Comparison of ENCODE assay signal across 27 cellular contexts in genomic region chr13:92826197-92826596, GRCh38.
DNase-seq lines count a peak whose midpoint lies in the region; ATAC-seq, FAIRE-seq and TF ChIP-seq lines count a peak whose summit lies in the region.
"Had no signal": no experiment of that assay in that cellular context is flagged by ENCODE, and none has a peak within 500 bp of the region (broad histone marks: within the 10 kb centered on the region; RNA-seq: fewer than 3 reads in every experiment).

No MANE protein-coding gene starts in this region.

- WGBS in body of pancreas, 2 donors = 15 to 20% methylated on average over 3 of the region's 3 CpGs
- WGBS in pancreas, 2 donors = 16 to 19% methylated on average over 3 of the region's 3 CpGs

- H3K4me3 ChIP-seq in body of pancreas = no peak overlapping the region
- no peak overlapping the region for H3K4me3 ChIP-seq in pancreas
- H3K4me3 ChIP-seq: A549; BLaER1 treated with 17β-estradiol and CSF1 and Interleukin-3, amounts not matched to agents 10 nM and 100 nM; GM12878; GM23248 had no signal

- no peak for FAIRE-seq in pancreas (lab: Jason Lieb, UNC)
- FAIRE-seq in RCC 7860 (lab: Jason Lieb, UNC) = no peak
- FAIRE-seq: A549, D721Med, GM12878, GM19239, H1 had no signal

- H3K27ac ChIP-seq in body of pancreas (peak overlapping the region in 2 of 4 donors; percentile 9 to 23), pancreas (no peak overlapping the region)
- H3K27ac ChIP-seq: A549; BLaER1 treated with 17β-estradiol and CSF1 and Interleukin-3, amounts not matched to agents 10 nM and 100 nM; GM23248 had no signal

- H3K4me1 ChIP-seq in body of pancreas (peaks cover 29% of the 10 kb centered on the region), pancreas (peaks cover 0 to 35% (median 17%) of the 10 kb centered on the region in 3 donors)
- H3K4me1 ChIP-seq: A549, BE2C had no signal

- H3K9me3 ChIP-seq in body of pancreas (no peaks in the 10 kb centered on the region), pancreas (no peaks in the 10 kb centered on the region)
- H3K9me3 ChIP-seq: A549; BE2C; BLaER1 treated with 17β-estradiol and CSF1 and Interleukin-3, amounts not matched to agents 10 nM and 100 nM had no signal

- no peak overlapping the region for H3K4me3 Mint-ChIP-seq in activated T-cell treated with anti-CD3 and anti-CD28 coated beads, Interleukin-2, amount 50 U/mL, for 24 hours
- H3K4me3 Mint-ChIP-seq: CD14-positive monocyte; CD4-positive, alpha-beta T cell; CD8-positive, alpha-beta memory T cell had no signal

- ATAC-seq in body of pancreas = peak; percentile 69
- peak; percentile 52 to 81 (median 71) for ATAC-seq in pancreas
- ATAC-seq: A549, GM12878 had no signal

- intact Hi-C loops in body of pancreas (cut with DNase I) = no loop called here
- intact Hi-C loops in pancreas (cut with DNase I) = no loop called here

- no peaks in the 10 kb centered on the region for H3K27me3 Mint-ChIP-seq in activated T-cell treated with anti-CD3 and anti-CD28 coated beads, Interleukin-2, amount 50 U/mL, for 24 hours
- H3K27me3 Mint-ChIP-seq: CD4-positive, alpha-beta T cell; CD8-positive, alpha-beta memory T cell had no signal

- H3K9me3 Mint-ChIP-seq in activated T-cell treated with anti-CD3 and anti-CD28 coated beads, Interleukin-2, amount 50 U/mL, for 24 hours = no peaks in the 10 kb centered on the region

- H3K36me3 Mint-ChIP-seq in activated T-cell treated with anti-CD3 and anti-CD28 coated beads, Interleukin-2, amount 50 U/mL, for 24 hours (ENCODE audit: low read depth) = no peaks in the 10 kb centered on the region
- H3K36me3 Mint-ChIP-seq: CD14-positive monocyte; CD8-positive, alpha-beta memory T cell had no signal

- H3K36me3 ChIP-seq in body of pancreas (replicated peaks in 1 of 2; ENCODE audit: insufficient read depth in 1 of 2, low read depth in 2 of 2) (no peaks in the 10 kb centered on the region), pancreas (no peaks in the 10 kb centered on the region)
- H3K36me3 ChIP-seq: BE2C; BLaER1 treated with 17β-estradiol and CSF1 and Interleukin-3, amounts not matched to agents 10 nM and 100 nM had no signal

- H3K27me3 ChIP-seq in body of pancreas = no peaks in the 10 kb centered on the region
- no peaks in the 10 kb centered on the region for H3K27me3 ChIP-seq in pancreas
- H3K27me3 ChIP-seq: BE2C; BLaER1 treated with 17β-estradiol and CSF1 and Interleukin-3, amounts not matched to agents 10 nM and 100 nM had no signal

- no peaks in the 10 kb centered on the region for H3K4me1 Mint-ChIP-seq in activated T-cell treated with anti-CD3 and anti-CD28 coated beads, Interleukin-2, amount 50 U/mL, for 24 hours (ENCODE audit: low read depth)
- H3K4me1 Mint-ChIP-seq: CD14-positive monocyte; CD8-positive, alpha-beta memory T cell had no signal

- TF ChIP-seq CTCF in body of pancreas (IDR thresholded peaks at IDR 0.05) (no peak), pancreas (IDR thresholded peaks at IDR 0.05) (no peak)

- DNase-seq in OCI-M1 (lab: John Stamatoyannopoulos, UW) (peak; percentile 19), amniotic epithelial cell (ENCODE audit: low read depth) (peak; percentile 37), body of pancreas (peak; percentile 18 to 55 (median 45)), pancreas (peak in 3 of 6 donors; percentile 10 to 40 (median 33)), RCC 7860 (ENCODE audit: low spot score) (no peak)
- DNase-seq in activated T-cell treated with anti-CD3 and anti-CD28 coated beads, Interleukin-2, amount 50 U/mL, for 24 hours = no peak
- DNase-seq in activated naive CD4-positive, alpha-beta T cell (lab: John Stamatoyannopoulos, UW) = no peak
- DNase-seq: 8988T; ACHN; AML-193; BE2C; CD4-positive, alpha-beta T cell; CD8-positive, alpha-beta memory T cell; DMS 273 treated with DMSO at 0.1 percent for 48 hours; DMS79; EL; GDM1; GM23248; H7; HCEC 1CT had no signal

- no peak for TF ChIP-seq POLR2A in body of pancreas (IDR thresholded peaks at IDR 0.05)

- no peak overlapping the region for H3K27ac Mint-ChIP-seq in activated T-cell treated with anti-CD3 and anti-CD28 coated beads, Interleukin-2, amount 50 U/mL, for 24 hours
- H3K27ac Mint-ChIP-seq: CD14-positive monocyte; CD4-positive, alpha-beta T cell; CD8-positive, alpha-beta memory T cell had no signal

Comparison
In these comparisons a context has a peak if more than half of its experiments do, and no peak if none do; other contexts are left out.
1. DNase-seq: peak in OCI-M1 (single experiment), amniotic epithelial cell (single experiment) and body of pancreas (4 of 4); none in RCC 7860 (single experiment), activated T-cell treated with anti-CD3 and anti-CD28 coated beads, Interleukin-2, amount 50 U/mL, for 24 hours (single experiment) and activated naive CD4-positive, alpha-beta T cell (0 of 4).